Comparison of ENCODE assay signal across 24 cellular contexts in the genomic region with DNA sequence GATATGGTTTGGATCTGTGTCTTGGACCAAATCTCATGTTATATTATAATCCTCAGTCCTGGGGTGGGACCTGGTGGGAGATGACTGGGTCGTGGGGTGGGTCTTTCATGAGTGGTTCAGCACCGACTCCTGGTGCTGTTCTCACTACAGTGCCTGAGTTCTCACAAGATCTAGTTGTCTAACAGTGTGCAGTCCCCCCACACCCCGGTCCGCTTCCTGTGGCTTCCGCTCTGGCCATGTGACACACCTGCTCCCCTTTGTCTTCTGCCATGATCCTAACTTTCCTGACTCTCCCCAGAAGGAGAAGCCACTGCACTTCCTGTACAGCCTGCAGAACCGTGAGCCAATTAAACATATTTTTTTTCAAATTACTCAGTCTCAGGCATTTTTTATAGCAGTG.
"Had no signal": no experiment of that assay in that cellular context is flagged by ENCODE, and none has a peak within 500 bp of the region (broad histone marks: within the 10 kb centered on the region; RNA-seq: fewer than 3 reads in every experiment).

No MANE protein-coding gene starts in this region.

- DNase-seq: activated CD4-positive, alpha-beta memory T cell treated with anti-CD3 and anti-CD28 coated beads for 36 hours; activated CD4-positive, alpha-beta T cell treated with anti-CD3 and anti-CD28 coated beads, Interleukin-2, amount 10 ng/mL, durations not matched to agents 7 days and 5 days; activated CD4-positive, CD25-positive, alpha-beta regulatory T cell; activated CD8-positive, alpha-beta memory T cell treated with anti-CD3 and anti-CD28 coated beads, Interleukin-2, amount 50 U/mL, for 4 hours; activated naive CD4-positive, alpha-beta T cell treated with anti-CD3 and anti-CD28 coated beads, Interleukin-2, amount 50 U/mL, for 16 hours; activated T-cell treated with anti-CD3 and anti-CD28 coated beads, Interleukin-2, amount 50 U/mL, for 72 hours; amygdala; MM.1S; NCI-H1105; NCI-H1436; NCI-H1694 treated with DMSO at 0.1 percent for 48 hours; NCI-H2081; NCI-H510A treated with DMSO at 0.1 percent for 48 hours; PC-9; SHP77 treated with DMSO at 0.1 percent for 48 hours; T-cell; T-helper 2 cell; T1000 had no signal

- H3K4me2 ChIP-seq: PC-9 had no signal

- H3K27ac ChIP-seq: PC-9, VCaP had no signal

- H3K36me3 Mint-ChIP-seq: activated CD4-positive, alpha-beta memory T cell treated with anti-CD3 and anti-CD28 coated beads for 36 hours; brain; T-cell had no signal

- H3K4me1 Mint-ChIP-seq: brain had no signal

- H3K4me3 Mint-ChIP-seq: activated CD4-positive, alpha-beta memory T cell treated with anti-CD3 and anti-CD28 coated beads for 36 hours; activated CD4-positive, alpha-beta T cell treated with anti-CD3 and anti-CD28 coated beads, Interleukin-2, amount 10 ng/mL, durations not matched to agents 7 days and 5 days; activated T-cell treated with anti-CD3 and anti-CD28 coated beads, Interleukin-2, amount 50 U/mL, for 72 hours; brain; central memory CD8-positive, alpha-beta T cell; T-cell had no signal

- H3K9me3 Mint-ChIP-seq: activated CD4-positive, alpha-beta memory T cell treated with anti-CD3 and anti-CD28 coated beads for 36 hours; activated CD4-positive, alpha-beta T cell treated with anti-CD3 and anti-CD28 coated beads, Interleukin-2, amount 10 ng/mL, durations not matched to agents 7 days and 5 days; activated T-cell treated with anti-CD3 and anti-CD28 coated beads, Interleukin-2, amount 50 U/mL, for 72 hours; activated T-helper 2 cell treated with anti-CD3 and anti-CD28 coated beads, Interferon-gamma antibody, Interleukin-2, Interleukin-4, amounts not matched to agents 10 μg/mL and 5 μg/mL and 100 μg/mL, durations not matched to agents 14 hours and 24 hours and 36 hours; central memory CD8-positive, alpha-beta T cell; T-cell had no signal

- H3K27ac Mint-ChIP-seq: activated CD4-positive, alpha-beta memory T cell treated with anti-CD3 and anti-CD28 coated beads for 36 hours; activated CD4-positive, alpha-beta T cell treated with anti-CD3 and anti-CD28 coated beads, Interleukin-2, amount 10 ng/mL, durations not matched to agents 7 days and 5 days; activated T-cell treated with anti-CD3 and anti-CD28 coated beads, Interleukin-2, amount 50 U/mL, for 72 hours; activated T-helper 2 cell treated with anti-CD3 and anti-CD28 coated beads, Interferon-gamma antibody, Interleukin-2, Interleukin-4, amounts not matched to agents 10 μg/mL and 5 μg/mL and 100 μg/mL, durations not matched to agents 14 hours and 24 hours and 36 hours; brain had no signal

- ATAC-seq: activated T-cell treated with anti-CD3 and anti-CD28 coated beads, Interleukin-2, amount 50 U/mL, for 72 hours had no signal

- H3K27me3 Mint-ChIP-seq: brain had no signal

- FAIRE-seq: astrocyte, TTC549 had no signal

- H3K4me3 ChIP-seq: PC-9 had no signal
